In genomic region chr2:26916128-26916692, GRCh38 we compare ENCODE assay signal across 22 cellular contexts.
"Had no signal": no experiment of that assay in that cellular context is flagged by ENCODE, and none has a peak within 500 bp of the region (broad histone marks: within the 10 kb centered on the region; RNA-seq: fewer than 3 reads in every experiment).

No MANE protein-coding gene starts in this region.

- H3K4me1 Mint-ChIP-seq: naive B cell; stimulated activated naive B cell treated with anti-CD40 and anti-IgM and Interleukin-4, amounts not matched to agents 10 μg/mL and 1 μg/mL and 100 μg/mL, for 72 hours; stimulated activated naive CD8-positive, alpha-beta T cell treated with anti-CD3 and anti-CD28 coated beads, Interleukin-15, amount 100 ng/mL, for 72 hours had no signal

- H3K9me3 ChIP-seq: gastrocnemius medialis, left ventricle myocardium inferior, lower lobe of right lung, psoas muscle, spleen, thoracic aorta, transverse colon had no signal

- H3K4me3 Mint-ChIP-seq: naive B cell; nephron; stimulated activated naive B cell treated with anti-CD40 and anti-IgM and Interleukin-4, amounts not matched to agents 10 μg/mL and 1 μg/mL and 100 μg/mL, for 72 hours; stimulated activated naive CD8-positive, alpha-beta T cell treated with anti-CD3 and anti-CD28 coated beads, Interleukin-15, amount 100 ng/mL, for 72 hours had no signal

- DNase-seq: central memory CD4-positive, alpha-beta T cell; effector CD4-positive, alpha-beta T cell; gastrocnemius medialis; glutamatergic neuron; islet precursor cell; left ventricle myocardium inferior; lower lobe of right lung; mesendoderm; naive B cell; psoas muscle; retina; spleen; stimulated activated CD4-positive, alpha-beta T cell treated with anti-CD3 and anti-CD28 coated beads, Interleukin-2, amount 100 ng/mL, for 24 hours; stimulated activated CD4-positive, alpha-beta T cell treated with anti-CD3 and anti-CD28 coated beads, Interleukin-4, amount 100 ng/mL, for 4 hours; stimulated activated naive B cell treated with anti-CD40 and anti-IgM and Interleukin-4, amounts not matched to agents 10 μg/mL and 1 μg/mL and 100 μg/mL, for 72 hours; stimulated activated naive CD8-positive, alpha-beta T cell treated with anti-CD3 and anti-CD28 coated beads, Interleukin-15, amount 100 ng/mL, for 72 hours; transverse colon had no signal

- H3K36me3 ChIP-seq: gastrocnemius medialis, left ventricle myocardium inferior, lower lobe of right lung, spleen, thoracic aorta, transverse colon had no signal

- H3K36me3 Mint-ChIP-seq: naive B cell; stimulated activated naive B cell treated with anti-CD40 and anti-IgM and Interleukin-4, amounts not matched to agents 10 μg/mL and 1 μg/mL and 100 μg/mL, for 72 hours had no signal

- H3K4me3 ChIP-seq: coronary artery, gastrocnemius medialis, left ventricle myocardium inferior, lower lobe of right lung, psoas muscle, spleen, thoracic aorta, transverse colon had no signal

- ATAC-seq: esophagus mucosa; gastrocnemius medialis; lower lobe of right lung; psoas muscle; sciatic nerve; stimulated activated naive B cell treated with anti-CD40 and anti-IgM and Interleukin-4, amounts not matched to agents 10 μg/mL and 1 μg/mL and 100 μg/mL, for 72 hours; stimulated activated naive CD8-positive, alpha-beta T cell treated with anti-CD3 and anti-CD28 coated beads, Interleukin-15, amount 100 ng/mL, for 72 hours had no signal

- H3K9me3 Mint-ChIP-seq: naive B cell; nephron; stimulated activated naive B cell treated with anti-CD40 and anti-IgM and Interleukin-4, amounts not matched to agents 10 μg/mL and 1 μg/mL and 100 μg/mL, for 72 hours; stimulated activated naive CD8-positive, alpha-beta T cell treated with anti-CD3 and anti-CD28 coated beads, Interleukin-15, amount 100 ng/mL, for 72 hours had no signal

- H3K27ac Mint-ChIP-seq: naive B cell; nephron; stimulated activated naive B cell treated with anti-CD40 and anti-IgM and Interleukin-4, amounts not matched to agents 10 μg/mL and 1 μg/mL and 100 μg/mL, for 72 hours; stimulated activated naive CD8-positive, alpha-beta T cell treated with anti-CD3 and anti-CD28 coated beads, Interleukin-15, amount 100 ng/mL, for 72 hours had no signal

- H3K27ac ChIP-seq: coronary artery, gastrocnemius medialis, left ventricle myocardium inferior, lower lobe of right lung, psoas muscle, spleen, thoracic aorta, transverse colon had no signal

- H3K4me1 ChIP-seq: gastrocnemius medialis, lower lobe of right lung, psoas muscle, spleen, transverse colon had no signal
